18 cellular contexts compared by ENCODE assay signal in the genomic region with DNA sequence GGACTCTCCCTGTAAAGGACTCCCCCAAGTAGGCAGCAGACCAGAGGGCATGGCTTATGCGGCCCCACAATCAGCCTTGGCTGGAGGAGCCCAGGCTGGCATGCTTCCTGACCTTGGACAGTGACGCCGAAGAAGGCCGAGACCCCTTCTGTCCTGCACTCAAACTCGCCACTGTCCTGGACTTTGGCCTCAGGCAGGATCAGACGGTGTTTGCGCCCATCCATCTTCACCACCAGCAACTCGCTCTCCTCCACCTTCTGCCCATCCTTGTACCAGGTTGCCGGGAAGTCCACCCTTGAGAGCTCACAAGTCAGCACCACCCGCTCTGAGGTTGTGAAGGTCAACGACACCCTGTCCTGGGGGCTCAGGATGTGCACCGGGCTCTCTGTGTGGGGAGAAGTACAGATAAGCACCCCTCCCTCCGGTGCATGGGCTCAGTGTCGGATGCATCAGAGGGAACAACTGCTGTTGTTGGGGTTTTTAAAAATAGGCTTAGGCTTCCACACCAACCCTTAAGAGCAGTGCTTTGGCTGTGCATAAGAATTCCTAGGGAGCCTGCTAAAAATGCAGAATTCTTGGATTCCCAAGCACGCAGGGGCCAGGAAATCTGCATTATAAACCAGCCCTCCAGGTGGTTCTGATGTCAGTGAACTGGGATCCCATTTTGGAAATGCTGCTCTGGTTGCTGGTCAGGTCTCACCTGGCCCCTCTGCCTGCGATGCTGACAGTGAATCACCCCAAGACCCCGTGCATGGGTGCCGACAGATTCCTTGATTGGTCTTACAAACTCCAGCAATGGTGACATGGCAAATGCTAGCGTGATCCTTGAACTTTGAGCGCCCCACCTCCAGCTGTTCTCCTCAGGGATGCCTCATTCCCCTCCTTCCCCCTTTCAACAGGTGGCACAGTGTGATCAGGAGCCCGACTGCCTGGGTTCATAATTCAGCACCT. TPM values are rescaled to one million over a fixed set of nuclear protein-coding genes. Genes with fewer than 3 reads are reported as not detected.
"Had no signal": no experiment of that assay in that cellular context is flagged by ENCODE, and none has a peak within 500 bp of the region (broad histone marks: within the 10 kb centered on the region; RNA-seq: fewer than 3 reads in every experiment).

No MANE protein-coding gene starts in this region.

- H3K9ac ChIP-seq: parathyroid adenoma had no signal

- H3K27ac ChIP-seq: colonic mucosa, parathyroid adenoma, tibial artery, uterus had no signal

- H3K36me3 ChIP-seq: colonic mucosa, uterus had no signal

- H3K4me1 ChIP-seq: colonic mucosa had no signal

- H3K27me3 ChIP-seq: colonic mucosa, tibial artery, uterus had no signal

- H3K9me3 ChIP-seq: colonic mucosa, mucosa of descending colon, tibial artery, uterus had no signal

- H2AFZ ChIP-seq: parathyroid adenoma had no signal

- ATAC-seq: esophagus mucosa; left lobe of liver; mucosa of descending colon; naive thymus-derived CD4-positive, alpha-beta T cell; stimulated activated naive B cell treated with anti-CD40 and anti-IgM and Interleukin-4, amounts not matched to agents 10 μg/mL and 1 μg/mL and 100 μg/mL, for 72 hours had no signal

- H3K4me3 ChIP-seq: colonic mucosa, mucosa of descending colon, tibial artery, uterus had no signal

- H3K79me2 ChIP-seq: parathyroid adenoma had no signal

- DNase-seq: activated naive CD8-positive, alpha-beta T cell treated with anti-CD3 and anti-CD28 coated beads for 36 hours; amygdala; central memory CD4-positive, alpha-beta T cell; colonic mucosa; mammary epithelial cell; mucosa of descending colon; naive thymus-derived CD4-positive, alpha-beta T cell; stimulated activated CD4-positive, alpha-beta T cell treated with anti-CD3 and anti-CD28 coated beads, Interleukin-15, amount 100 ng/mL, for 24 hours; stimulated activated CD4-positive, alpha-beta T cell treated with anti-CD3 and anti-CD28 coated beads, Interleukin-4, amount 100 ng/mL, for 1 hour; stimulated activated naive B cell treated with anti-CD40 and anti-IgM and Interleukin-4, amounts not matched to agents 10 μg/mL and 1 μg/mL and 100 μg/mL, for 72 hours; tibial artery; uterus had no signal

RNA-seq across cellular contexts. Expression of a gene that starts 5.9 kb away (rescaled TPM):
- total RNA-seq: T-helper 2 cell treated with Interferon-gamma antibody and Interleukin-4, amounts not matched to agents 100 ng/mL and 5 ng/mL, for 36 hours had no signal

RNA-seq across cellular contexts. Expression of a gene that starts 6.7 kb away (rescaled TPM):
- total RNA-seq: activated CD8-positive, alpha-beta memory T cell treated with anti-CD3 and anti-CD28 coated beads for 36 hours; activated naive CD8-positive, alpha-beta T cell treated with anti-CD3 and anti-CD28 coated beads for 36 hours; activated T-helper 1 cell treated with anti-CD3 and anti-CD28 coated beads, Interleukin-12 subunit alpha, Interleukin-12 subunit beta, Interleukin-2, Interleukin-4 antibody, amounts not matched to agents 30 ng/mL and 10 ng/mL and 1 ng/mL, durations not matched to agents 14 hours and 24 hours and 36 hours; colonic mucosa; T-helper 2 cell treated with Interferon-gamma antibody and Interleukin-4, amounts not matched to agents 100 ng/mL and 5 ng/mL, for 36 hours had no signal
